ENCODE assay signal across 8 cellular contexts in the genomic region with DNA sequence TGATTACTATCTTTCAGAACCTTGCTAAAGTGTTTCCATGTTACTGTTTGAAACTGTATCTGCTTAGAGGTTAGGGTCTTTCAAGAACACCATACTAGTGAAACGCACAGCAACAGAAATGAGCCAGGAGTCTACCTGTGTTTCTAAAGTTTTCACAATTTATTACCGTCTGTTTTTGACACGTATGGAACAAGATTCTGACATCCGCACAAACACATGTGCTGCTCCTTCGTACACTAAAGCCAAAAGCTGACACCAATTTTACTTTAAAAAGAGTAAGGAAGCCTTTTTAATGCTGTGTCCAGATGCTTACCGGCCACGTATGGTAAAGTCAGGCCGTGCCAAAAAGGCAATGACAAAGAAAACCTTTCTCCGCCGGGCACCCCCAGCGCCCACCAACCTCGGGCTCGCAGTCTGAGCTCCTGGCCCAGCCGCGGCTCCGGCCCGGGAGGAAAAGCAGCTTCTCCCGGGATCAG. TPM values are rescaled to one million over a fixed set of nuclear protein-coding genes. Genes with fewer than 3 reads are reported as not detected.
A peak's percentile ranks its signal among the peaks of the same experiment; 100 is the strongest.
DNase-seq lines count a peak whose midpoint lies in the region; ATAC-seq and TF ChIP-seq lines count a peak whose summit lies in the region.

No MANE protein-coding gene starts in this region.

- 4% methylated on average over 11 of the region's 18 CpGs for WGBS in right lobe of liver (ENCODE audit: insufficient coverage, low coverage, low lambda C conversion rate, missing lambda C conversion rate)

- POLR2A ChIA-PET in CD8-positive, alpha-beta memory T cell (lab: Charles Lee): interaction anchor here (0.6 to 1.4 kb wide), 7 partner anchors 11 to 297 kb away, joined by 3 to 9 read pairs (median 3); a partner anchor contains a TSS
- POLR2A ChIA-PET in HEK293 (lab: Yijun Ruan, JAX): interaction anchor here (0.7 to 3.6 kb wide), 47 partner anchors 9 to 1576 kb away, joined by 3 to 100 read pairs (median 5); a partner anchor contains a TSS

- peaks cover 6 to 9% of the 10 kb centered on the region in 2 donors for H3K27me3 Mint-ChIP-seq in CD8-positive, alpha-beta memory T cell
- peaks cover 7% of the 10 kb centered on the region for H3K27me3 Mint-ChIP-seq in activated naive CD8-positive, alpha-beta T cell treated with anti-CD3 and anti-CD28 coated beads, Interleukin-2, amount 50 U/mL, for 24 hours

- no peaks in the 10 kb centered on the region for H3K27me3 ChIP-seq in CD8-positive, alpha-beta memory T cell (ENCODE audit: insufficient read depth, low read length, poor library complexity, severe bottlenecking)
- no peaks in the 10 kb centered on the region for H3K27me3 ChIP-seq in right lobe of liver
- H3K27me3 ChIP-seq in uterus: no peaks in the 10 kb centered on the region

- H3K9me3 ChIP-seq in CD8-positive, alpha-beta memory T cell (ENCODE audit: low read length): no peaks in the 10 kb centered on the region
- no peaks in the 10 kb centered on the region for H3K9me3 ChIP-seq in HEK293 (ENCODE audit: control insufficient read depth, insufficient read depth, low read depth, low read length)
- H3K9me3 ChIP-seq in right lobe of liver: no peaks in the 10 kb centered on the region
- H3K9me3 ChIP-seq in uterus: no peaks in the 10 kb centered on the region

- H3K4me1 Mint-ChIP-seq in CD8-positive, alpha-beta memory T cell: peaks cover 46 to 50% (median 49%) of the 10 kb centered on the region in 3 donors
- H3K4me1 Mint-ChIP-seq in activated naive CD8-positive, alpha-beta T cell treated with anti-CD3 and anti-CD28 coated beads, Interleukin-2, amount 50 U/mL, for 24 hours: peaks cover 39% of the 10 kb centered on the region

- TF ChIP-seq POLR2A in right lobe of liver (IDR thresholded peaks at IDR 0.05) (no peak), uterus (IDR thresholded peaks at IDR 0.05) (no peak)

- peak overlapping the region; percentile 75 to 97 (median 92) for H3K27ac Mint-ChIP-seq in CD8-positive, alpha-beta memory T cell
- peak overlapping the region; percentile 90 for H3K27ac Mint-ChIP-seq in activated naive CD8-positive, alpha-beta T cell treated with anti-CD3 and anti-CD28 coated beads, Interleukin-2, amount 50 U/mL, for 24 hours

- DNase-seq in CD8-positive, alpha-beta memory T cell: peak in 1 of 5 donors; percentile 6
- DNase-seq in activated naive CD8-positive, alpha-beta T cell treated with anti-CD3 and anti-CD28 coated beads, Interleukin-2, amount 50 U/mL, for 24 hours: no peak
- DNase-seq in right lobe of liver: no peak
- DNase-seq in uterus: no peak
- no peak for DNase-seq in NCI-H82 treated with DMSO at 0.1 percent for 48 hours (lab: John Stamatoyannopoulos, UW; ENCODE audit: unreplicated experiment)
- DNase-seq in UCSD-AML1 (lab: John Stamatoyannopoulos, UW; ENCODE audit: unreplicated experiment): no peak
- no peak for DNase-seq in NCI-H2107 (lab: John Stamatoyannopoulos, UW)

- no peaks in the 10 kb centered on the region for H3K9me3 Mint-ChIP-seq in CD8-positive, alpha-beta memory T cell
- no peaks in the 10 kb centered on the region for H3K9me3 Mint-ChIP-seq in activated naive CD8-positive, alpha-beta T cell treated with anti-CD3 and anti-CD28 coated beads, Interleukin-2, amount 50 U/mL, for 24 hours

- H3K27ac ChIP-seq in CD8-positive, alpha-beta memory T cell (ENCODE audit: low read depth, low read length): peak overlapping the region; percentile 80
- peak overlapping the region; percentile 99 for H3K27ac ChIP-seq in HEK293 (ENCODE audit: extremely low read depth, low read depth, low read length)
- peak overlapping the region; percentile 67 to 85 (median 80) for H3K27ac ChIP-seq in right lobe of liver
- peak overlapping the region; percentile 82 to 91 for H3K27ac ChIP-seq in uterus

- H3K4me1 ChIP-seq in CD8-positive, alpha-beta memory T cell (ENCODE audit: insufficient read depth, low read length): peaks cover 32% of the 10 kb centered on the region
- H3K4me1 ChIP-seq in HEK293 (ENCODE audit: control insufficient read depth, insufficient read depth, low read length) (peaks cover 10% of the 10 kb centered on the region), right lobe of liver (peaks cover 0 to 7% (median 3%) of the 10 kb centered on the region in 4 donors), uterus (no peaks in the 10 kb centered on the region)

- no peak for ATAC-seq in activated naive CD8-positive, alpha-beta T cell treated with anti-CD3 and anti-CD28 coated beads, Interleukin-2, amount 50 U/mL, for 24 hours
- no peak for ATAC-seq in right lobe of liver

- CTCF ChIA-PET in CD8-positive, alpha-beta memory T cell (lab: Charles Lee): interaction anchor here (0.7 to 2.7 kb wide), 8 partner anchors 8 to 295 kb away, joined by 3 to 11 read pairs (median 4); a partner anchor contains a TSS
- CTCF ChIA-PET in HEK293 (lab: Yijun Ruan, JAX): interaction anchor here (0.8 to 6.0 kb wide), 25 partner anchors 7 to 1923 kb away, joined by 3 to 54 read pairs (median 5); no protein-coding TSS in a partner anchor

- intact Hi-C loops in right lobe of liver (cut with DNase I): no loop called here
- intact Hi-C loops in uterus (cut with DNase I; ENCODE audit: low total_unique reads): no loop called here

- H3K4me3 ChIP-seq in CD8-positive, alpha-beta memory T cell (ENCODE audit: low read length): peak overlapping the region; percentile 81
- H3K4me3 ChIP-seq in HEK293 (ENCODE audit: low read depth, low read length): peak overlapping the region; percentile 82
- peak overlapping the region; percentile 73 to 87 (median 74) for H3K4me3 ChIP-seq in right lobe of liver
- peak overlapping the region; percentile 56 to 67 for H3K4me3 ChIP-seq in uterus

- peaks cover 35% of the 10 kb centered on the region for H3K36me3 ChIP-seq in CD8-positive, alpha-beta memory T cell (ENCODE audit: insufficient read depth, low read length)
- H3K36me3 ChIP-seq in HEK293 (ENCODE audit: control insufficient read depth in 2 of 2, insufficient read depth in 1 of 2, low read length in 2 of 2): peaks cover 48 to 52% of the 10 kb centered on the region in 2 experiments
- peaks cover 12 to 40% (median 27%) of the 10 kb centered on the region in 4 donors for H3K36me3 ChIP-seq in right lobe of liver
- H3K36me3 ChIP-seq in uterus: no peaks in the 10 kb centered on the region

- TF ChIP-seq CTCF in HEK293 (tag by site-specific recombination; IDR thresholded peaks at IDR 0.05) (no peak), right lobe of liver (IDR thresholded peaks at IDR 0.05) (no peak), uterus (IDR thresholded peaks at IDR 0.05) (no peak)

- H3K4me3 Mint-ChIP-seq in CD8-positive, alpha-beta memory T cell: peak overlapping the region; percentile 85 to 98 (median 91)
- H3K4me3 Mint-ChIP-seq in activated naive CD8-positive, alpha-beta T cell treated with anti-CD3 and anti-CD28 coated beads, Interleukin-2, amount 50 U/mL, for 24 hours: peak overlapping the region; percentile 88

- peaks cover 23 to 51% (median 33%) of the 10 kb centered on the region in 3 donors for H3K36me3 Mint-ChIP-seq in CD8-positive, alpha-beta memory T cell
- peaks cover 49% of the 10 kb centered on the region for H3K36me3 Mint-ChIP-seq in activated naive CD8-positive, alpha-beta T cell treated with anti-CD3 and anti-CD28 coated beads, Interleukin-2, amount 50 U/mL, for 24 hours (ENCODE audit: low read depth)

TF ChIP-seq in HEK293, 187 proteins besides CTCF, POLR2A, EP300 and RAD21:
- 0 out of 2 replicates have a peak, but pooled peaks have one; percentile 14 for TF ChIP-seq ZNF701 (tag by site-specific recombination; IDR thresholded peaks at IDR 0.05)
- TF ChIP-seq ZSCAN23 (tag by site-specific recombination; IDR thresholded peaks at IDR 0.05): no peak
- TF ChIP-seq, protein P1, sequence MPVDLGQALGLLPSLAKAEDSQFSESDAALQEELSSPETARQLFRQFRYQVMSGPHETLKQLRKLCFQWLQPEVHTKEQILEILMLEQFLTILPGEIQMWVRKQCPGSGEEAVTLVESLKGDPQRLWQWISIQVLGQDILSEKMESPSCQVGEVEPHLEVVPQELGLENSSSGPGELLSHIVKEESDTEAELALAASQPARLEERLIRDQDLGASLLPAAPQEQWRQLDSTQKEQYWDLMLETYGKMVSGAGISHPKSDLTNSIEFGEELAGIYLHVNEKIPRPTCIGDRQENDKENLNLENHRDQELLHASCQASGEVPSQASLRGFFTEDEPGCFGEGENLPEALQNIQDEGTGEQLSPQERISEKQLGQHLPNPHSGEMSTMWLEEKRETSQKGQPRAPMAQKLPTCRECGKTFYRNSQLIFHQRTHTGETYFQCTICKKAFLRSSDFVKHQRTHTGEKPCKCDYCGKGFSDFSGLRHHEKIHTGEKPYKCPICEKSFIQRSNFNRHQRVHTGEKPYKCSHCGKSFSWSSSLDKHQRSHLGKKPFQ (tag by site-specific recombination; IDR thresholded peaks at IDR 0.05): no peak

RNA-seq across cellular contexts. Expression of a gene that starts 0.5 kb away (rescaled TPM):
- total RNA-seq in CD8-positive, alpha-beta memory T cell: 1,000 to 10,000 TPM; 1,253 to 1,306 TPM
- 798 TPM for polyA plus RNA-seq in CD8-positive, alpha-beta memory T cell
- total RNA-seq in right lobe of liver (100 to 1,000 TPM; 227 to 432 (median 340) TPM), uterus (1,000 to 10,000 TPM; 1,378 to 1,765 (median 1,533) TPM)

RNA-seq across cellular contexts. Expression of a gene that starts 29.2 kb away (rescaled TPM):
- not detected for total RNA-seq in CD8-positive, alpha-beta memory T cell
- polyA plus RNA-seq in CD8-positive, alpha-beta memory T cell: not detected
- total RNA-seq in right lobe of liver (not detected), uterus (10 to 100 TPM in 1 of 4 donors, not detected in 3; 14.5 TPM)

RNA-seq across cellular contexts. Expression of a gene that starts 37.7 kb away (rescaled TPM):
- 10 to 100 TPM in 1 of 2 experiments, 1 to 10 TPM in 1; 9.7 to 10.2 TPM for total RNA-seq in CD8-positive, alpha-beta memory T cell
- polyA plus RNA-seq in CD8-positive, alpha-beta memory T cell: 0.43 TPM
- total RNA-seq in right lobe of liver (under 1 TPM in 4 of 6 experiments, not detected in 2; 0.09 to 0.62 (median 0.30) TPM), uterus (1 to 10 TPM in 1 of 4 donors, under 1 TPM in 3; 0.26 to 3.5 (median 0.41) TPM)
